In the genomic region with DNA sequence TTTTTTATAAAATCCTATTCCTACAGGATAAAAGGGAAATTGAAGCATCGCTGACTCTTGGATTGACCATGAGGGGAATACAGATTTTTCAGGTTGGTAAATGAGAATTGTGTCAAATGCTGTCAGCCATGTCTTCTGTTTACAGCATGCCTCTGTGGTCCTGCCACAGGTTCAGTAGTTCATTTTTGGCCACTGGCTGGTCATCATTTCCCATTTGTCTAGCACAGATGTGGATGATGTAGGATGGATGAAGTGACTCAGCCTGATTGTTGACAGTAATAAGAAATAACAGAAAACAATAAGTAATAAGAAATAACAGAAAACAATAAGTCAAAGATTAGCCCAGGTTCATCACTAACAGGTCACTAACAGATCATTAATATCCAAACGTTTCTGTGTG, we compare ENCODE assay signal across 18 cellular contexts. TPM values are rescaled to one million over a fixed set of nuclear protein-coding genes. Genes with fewer than 3 reads are reported as not detected.
A peak's percentile ranks its signal among the peaks of the same experiment; 100 is the strongest.
DNase-seq lines count a peak whose midpoint lies in the region; FAIRE-seq and TF ChIP-seq lines count a peak whose summit lies in the region.
"Had no signal": no experiment of that assay in that cellular context is flagged by ENCODE, and none has a peak within 500 bp of the region (broad histone marks: within the 10 kb centered on the region; RNA-seq: fewer than 3 reads in every experiment).

No MANE protein-coding gene starts in this region.

- H3K9me3 Mint-ChIP-seq in astrocyte (ENCODE audit: unreplicated experiment): no peaks in the 10 kb centered on the region
- H3K9me3 Mint-ChIP-seq: CD4-positive, alpha-beta memory T cell had no signal

- no peak overlapping the region for H3K4me2 ChIP-seq in astrocyte (ENCODE audit: low read length)

- H3K9ac ChIP-seq in astrocyte (ENCODE audit: low read length): no peak overlapping the region

- peaks cover 64% of the 10 kb centered on the region for H3K79me2 ChIP-seq in astrocyte (ENCODE audit: insufficient read depth, low read length)

- no peak overlapping the region for H3K27ac ChIP-seq in astrocyte (ENCODE audit: low read depth, low read length)
- H3K27ac ChIP-seq: C4-2B had no signal

- no peaks in the 10 kb centered on the region for H3K27me3 Mint-ChIP-seq in astrocyte (ENCODE audit: low read depth, unreplicated experiment)
- H3K27me3 Mint-ChIP-seq: CD4-positive, alpha-beta memory T cell had no signal

- no peaks in the 10 kb centered on the region for H3K27me3 ChIP-seq in astrocyte (ENCODE audit: insufficient read depth, low read length)
- H3K27me3 ChIP-seq: BE2C had no signal

- DNase-seq in GM18507 (ENCODE audit: extremely low spot score, insufficient read length, low read depth) (no peak), astrocyte (ENCODE audit: low read depth) (no peak), iris pigment epithelial cell (ENCODE audit: low read depth) (peak; percentile 48), urothelium cell line (ENCODE audit: low spot score) (no peak), KBM-7 (no peak), T-helper 9 cell (no peak)
- no peak for DNase-seq in activated T-cell treated with anti-CD3 and anti-CD28 coated beads, Interleukin-2, amount 50 U/mL, for 48 hours
- DNase-seq: ACHN; BE2C; CD4-positive, alpha-beta memory T cell; DMS153; DMS79 treated with DMSO at 0.1 percent for 48 hours; EL; GDM1 had no signal

- peaks cover 62% of the 10 kb centered on the region for H3K4me1 Mint-ChIP-seq in astrocyte (ENCODE audit: low read depth, unreplicated experiment)
- H3K4me1 Mint-ChIP-seq: CD4-positive, alpha-beta memory T cell had no signal

- H3K4me1 ChIP-seq in astrocyte (ENCODE audit: insufficient read depth, low read length): peaks cover 4% of the 10 kb centered on the region
- H3K4me1 ChIP-seq: BE2C had no signal

- H4K20me1 ChIP-seq in astrocyte (ENCODE audit: insufficient read depth, low read length): peaks cover 67% of the 10 kb centered on the region

- FAIRE-seq in GM18507 (lab: Jason Lieb, UNC) (peak; percentile 33), astrocyte (lab: Jason Lieb, UNC) (no peak), urothelium cell line (lab: Jason Lieb, UNC) (peak; percentile 53)
- FAIRE-seq: D721Med, GM12892, H54 had no signal

- no peaks in the 10 kb centered on the region for H3K9me3 ChIP-seq in astrocyte (ENCODE audit: insufficient read depth, low read depth, low read length)
- H3K9me3 ChIP-seq: BE2C had no signal

- no peak overlapping the region for H3K4me3 ChIP-seq in astrocyte (ENCODE audit: insufficient read depth, low read depth, low read length)

- H3K36me3 ChIP-seq in astrocyte (ENCODE audit: insufficient read depth, low read length): peaks cover 92% of the 10 kb centered on the region

- in situ Hi-C loops in KBM-7 (cut with MboI; ENCODE audit: low pct_unique_long_range_greater_than_20kb, low sequenced_read_pairs): no loop called here

- H3K36me3 Mint-ChIP-seq in astrocyte (ENCODE audit: low read depth, unreplicated experiment): peaks cover 19% of the 10 kb centered on the region
- H3K36me3 Mint-ChIP-seq: CD4-positive, alpha-beta memory T cell had no signal

- H2AFZ ChIP-seq in astrocyte (ENCODE audit: low read depth, low read length): no peak overlapping the region

- peak overlapping the region; percentile 47 for H3K27ac Mint-ChIP-seq in astrocyte (ENCODE audit: unreplicated experiment)
- H3K27ac Mint-ChIP-seq: CD4-positive, alpha-beta memory T cell had no signal

- no peak for TF ChIP-seq CTCF in astrocyte (IDR thresholded peaks at IDR 0.05; ENCODE audit: insufficient read depth, low read depth, low read length)

- no peak overlapping the region for H3K4me3 Mint-ChIP-seq in astrocyte (ENCODE audit: unreplicated experiment)
- H3K4me3 Mint-ChIP-seq: CD4-positive, alpha-beta memory T cell had no signal

RNA-seq across cellular contexts. Expression of gene FRMD6, which starts 59.8 kb away (rescaled TPM):
- 492 and 498 TPM in 2 replicates for total RNA-seq in astrocyte
